In genomic region chr10:22325272-22325947, GRCh38 we compare ENCODE assay signal across 8 cellular contexts. TPM values are rescaled to one million over a fixed set of nuclear protein-coding genes. Genes with fewer than 3 reads are reported as not detected.
DNase-seq lines count a peak whose midpoint lies in the region; ATAC-seq, FAIRE-seq and TF ChIP-seq lines count a peak whose summit lies in the region.

No MANE protein-coding gene starts in this region.

- peaks cover 32% of the 10 kb centered on the region for H3K4me1 Mint-ChIP-seq in activated CD8-positive, alpha-beta T cell treated with anti-CD3 and anti-CD28 coated beads for 36 hours (ENCODE audit: low read depth)

- peaks cover 24% of the 10 kb centered on the region for H3K4me1 ChIP-seq in A549
- H3K4me1 ChIP-seq in ectodermal cell (ENCODE audit: control insufficient read depth, insufficient read depth, low read length), result peaks cover 28% of the 10 kb centered on the region
- H3K4me1 ChIP-seq in right lobe of liver, result peaks cover 0 to 28% (median 0%) of the 10 kb centered on the region in 4 donors

- intact Hi-C loops in activated CD8-positive, alpha-beta T cell treated with anti-CD3 and anti-CD28 coated beads for 36 hours (cut with micrococcal nuclease), result no loop called here
- intact Hi-C loops in right lobe of liver (cut with DNase I), result no loop called here

- FAIRE-seq in A549 (lab: Jason Lieb, UNC), result no peak

- TF ChIP-seq CTCF in A549 (IDR thresholded peaks at IDR 0.05) (no peak), right lobe of liver (IDR thresholded peaks at IDR 0.05) (no peak)
- TF ChIP-seq CTCF in activated CD8-positive, alpha-beta T cell treated with anti-CD3 and anti-CD28 coated beads for 36 hours (IDR thresholded peaks at IDR 0.05), result no peak

- H3K9me3 ChIP-seq in A549, result no peaks in the 10 kb centered on the region
- no peaks in the 10 kb centered on the region for H3K9me3 ChIP-seq in ectodermal cell (ENCODE audit: control insufficient read depth, low read length)
- H3K9me3 ChIP-seq in right lobe of liver, result no peaks in the 10 kb centered on the region

- H3K36me3 Mint-ChIP-seq in activated CD8-positive, alpha-beta T cell treated with anti-CD3 and anti-CD28 coated beads for 36 hours (ENCODE audit: low read depth), result peaks cover 21% of the 10 kb centered on the region

- H3K9me3 Mint-ChIP-seq in activated CD8-positive, alpha-beta T cell treated with anti-CD3 and anti-CD28 coated beads for 36 hours, result peaks cover 3% of the 10 kb centered on the region

- H3K27ac ChIP-seq in A549 (peak overlapping the region; percentile 65 to 89), ectodermal cell (ENCODE audit: insufficient read depth, low read depth, low read length, poor library complexity, severe bottlenecking) (no peak overlapping the region), right lobe of liver (peak overlapping the region; percentile 39 to 46 (median 39))

- H3K4me3 Mint-ChIP-seq in activated CD8-positive, alpha-beta T cell treated with anti-CD3 and anti-CD28 coated beads for 36 hours, result peak overlapping the region; percentile 90

- H3K27me3 Mint-ChIP-seq in activated CD8-positive, alpha-beta T cell treated with anti-CD3 and anti-CD28 coated beads for 36 hours, result peaks cover 41% of the 10 kb centered on the region

- POLR2A ChIA-PET in A549 (lab: Yijun Ruan, JAX), result interaction anchor here (1.1 to 2.0 kb wide), 2 partner anchors 9 to 15 kb away, joined by 5 read pairs; partner anchors contain the start of gene COMMD3
- POLR2A ChIA-PET in activated CD8-positive, alpha-beta T cell treated with anti-CD3 and anti-CD28 coated beads for 36 hours (lab: Charles Lee), result interaction anchor here (1.3 to 2.1 kb wide), 3 partner anchors 7 to 19 kb away, joined by 4 to 6 read pairs (median 4); partner anchors contain the start of genes COMMD3 and SPAG6

- DNase-seq in A549 (ENCODE audit: low read depth in 1 of 2, low spot score in 1 of 2), result peak; percentile 57 to 87
- DNase-seq in NCI-H345 treated with DMSO at 0.1 percent for 48 hours (lab: John Stamatoyannopoulos, UW; ENCODE audit: unreplicated experiment), result peak; percentile 53
- peak; percentile 79 for DNase-seq in activated CD8-positive, alpha-beta T cell treated with anti-CD3 and anti-CD28 coated beads for 36 hours
- DNase-seq in right lobe of liver, result peak; percentile 81 to 85 (median 83)
- peak; percentile 56 for DNase-seq in stimulated activated CD8-positive, alpha-beta memory T cell treated with anti-CD3 and anti-CD28 coated beads, Interleukin-4, amount 100 ng/mL, for 24 hours (ENCODE audit: low read depth)

- H3K36me3 ChIP-seq in ectodermal cell (ENCODE audit: control insufficient read depth, insufficient read depth, low read length) (peaks cover 9% of the 10 kb centered on the region), right lobe of liver (peaks cover 0 to 20% (median 10%) of the 10 kb centered on the region in 4 donors)

- peak overlapping the region; percentile 57 for H3K4me3 ChIP-seq in A549
- H3K4me3 ChIP-seq in ectodermal cell (ENCODE audit: insufficient read depth, low read depth, low read length), result peak overlapping the region; percentile 54
- peak overlapping the region; percentile 55 to 70 (median 59) for H3K4me3 ChIP-seq in right lobe of liver

- TF ChIP-seq POLR2A in A549 (IDR thresholded peaks at IDR 0.05; ENCODE audit: low read length) (no peak; the same call in 1 of the 2 replicates), right lobe of liver (IDR thresholded peaks at IDR 0.05) (peak; percentile 16)

- peak overlapping the region; percentile 4 for H3K27ac Mint-ChIP-seq in activated CD8-positive, alpha-beta T cell treated with anti-CD3 and anti-CD28 coated beads for 36 hours

- ATAC-seq in A549, result peak; percentile 76 to 82
- peak; percentile 47 for ATAC-seq in GM18511 (IDR thresholded peaks at IDR 0.05; ENCODE audit: unreplicated experiment)
- peak; percentile 36 for ATAC-seq in HG02938 (IDR thresholded peaks at IDR 0.05; ENCODE audit: unreplicated experiment)
- ATAC-seq in activated CD8-positive, alpha-beta T cell treated with anti-CD3 and anti-CD28 coated beads for 36 hours, result peak; percentile 58
- ATAC-seq in right lobe of liver, result peak; percentile 55 to 69 (median 68)

- CTCF ChIA-PET in A549 (lab: Yijun Ruan, JAX), result interaction anchor here (1.7 kb wide), 1 partner anchor 322 kb away, joined by 3 read pairs; no protein-coding TSS in a partner anchor
- CTCF ChIA-PET in activated CD8-positive, alpha-beta T cell treated with anti-CD3 and anti-CD28 coated beads for 36 hours (lab: Charles Lee), result interaction anchor here (1.7 kb wide), 1 partner anchor 9 kb away, joined by 4 read pairs; the partner anchor contains the start of gene COMMD3

- TF ChIP-seq RAD21 in A549 (conservative IDR thresholded peaks at IDR 0.05 in 1 of 2, IDR thresholded peaks at IDR 0.05 in 1 of 2), result 0 out of 5 replicates have a peak, but pooled peaks of 1 of the 2 experiments have one; percentile 17

- peak overlapping the region; percentile 86 for H3K4me2 ChIP-seq in A549

- no peak for TF ChIP-seq EP300 in A549 (IDR thresholded peaks at IDR 0.05)

- under 1% methylated on average over 33 of the region's 82 CpGs for WGBS in A549 (ENCODE audit: missing lambda C conversion rate)
- WGBS in ectodermal cell, 2 experiments, result 0% methylated on average over 82 of the region's 82 CpGs
- WGBS in right lobe of liver (ENCODE audit: insufficient coverage, low coverage, low lambda C conversion rate, missing lambda C conversion rate), result 1% methylated on average over 13 of the region's 82 CpGs

- peaks cover 55% of the 10 kb centered on the region for H3K27me3 ChIP-seq in ectodermal cell (ENCODE audit: control insufficient read depth, insufficient read depth, low read length, poor library complexity, severe bottlenecking)
- H3K27me3 ChIP-seq in right lobe of liver, result no peaks in the 10 kb centered on the region

TF ChIP-seq in A549, 52 proteins besides CTCF, POLR2A, EP300 and RAD21:
- TF ChIP-seq ESRRA (IDR thresholded peaks at IDR 0.05; ENCODE audit: borderline replicate concordance, low read length), result no peak
- no peak for TF ChIP-seq RARB (CRISPR knock-in tag; IDR thresholded peaks at IDR 0.05)
- peak; percentile 16; the same call in 1 of the 2 replicates for TF ChIP-seq PHF8 (IDR thresholded peaks at IDR 0.05; ENCODE audit: borderline replicate concordance, low read depth)
- peak in 1 of 2 experiments; percentile 66; a peak in 2 of 5 replicates for TF ChIP-seq JUN (IDR thresholded peaks at IDR 0.05)
- TF ChIP-seq POLR2AphosphoS2 (conservative IDR thresholded peaks at IDR 0.05; ENCODE audit: low read length), result no peak
- no peak for TF ChIP-seq BHLHE40 (IDR thresholded peaks at IDR 0.05; ENCODE audit: low read depth, low read length)
- no peak for TF ChIP-seq USF2 (IDR thresholded peaks at IDR 0.05)

RNA-seq across cellular contexts. Expression of gene BMI1, which starts 4.5 kb away (rescaled TPM):
- 64.3 and 77.3 TPM in 2 replicates for polyA plus RNA-seq in A549 (2011; rRNA removed)
- 18.5 and 19.4 TPM in 2 replicates for polyA plus RNA-seq in A549 (2012; cell fraction: cytosol; rRNA removed)
- 11.7 and 13.0 TPM in 2 replicates for polyA plus RNA-seq in A549 (2012; cell fraction: nucleus; rRNA removed)
- polyA plus RNA-seq in A549 (2017; fragmentation: RNase III; extraction: RNeasy Plus Mini Kit Qiagen cat#74134 plus additional on column Dnase treatment), result 40.7 to 50.9 TPM (median 44.4 TPM) in 3 replicates
- 48.9 and 51.1 TPM in 2 replicates for polyA minus RNA-seq in A549 (2011; rRNA and poly(A)+ RNA removed)
- 10 to 100 TPM; 38.7 to 41.4 TPM for total RNA-seq in activated CD8-positive, alpha-beta T cell treated with anti-CD3 and anti-CD28 coated beads for 36 hours
- polyA plus RNA-seq in ectodermal cell (2013, experiment 1 of 4), result 35.4 TPM
- 35.2 TPM for polyA plus RNA-seq in ectodermal cell (2013, experiment 2 of 4)
- 34.1 TPM for polyA plus RNA-seq in ectodermal cell (2013, experiment 3 of 4)
- polyA plus RNA-seq in ectodermal cell (2013, experiment 4 of 4), result 40.3 TPM
- 10 to 100 TPM; 23.7 to 36.6 (median 27.8) TPM for total RNA-seq in right lobe of liver

RNA-seq across cellular contexts. Expression of gene COMMD3, which starts 9.2 kb away (rescaled TPM):
- polyA plus RNA-seq in A549 (2011; rRNA removed) (70.2 and 70.8 TPM in 2 replicates), A549 (2017; fragmentation: RNase III; extraction: RNeasy Plus Mini Kit Qiagen cat#74134 plus additional on column Dnase treatment) (42.2 to 47.9 TPM (median 44.8 TPM) in 3 replicates)
- 16.7 and 17.7 TPM in 2 replicates for polyA plus RNA-seq in A549 (2012; cell fraction: cytosol; rRNA removed)
- 6.9 and 11.4 TPM in 2 replicates for polyA plus RNA-seq in A549 (2012; cell fraction: nucleus; rRNA removed)
- polyA minus RNA-seq in A549 (2011; rRNA and poly(A)+ RNA removed), result 6.2 and 7.2 TPM in 2 replicates
- 10 to 100 TPM; 64.7 to 68.7 TPM for total RNA-seq in activated CD8-positive, alpha-beta T cell treated with anti-CD3 and anti-CD28 coated beads for 36 hours
- polyA plus RNA-seq in ectodermal cell (2013, experiment 1 of 4), result 20.5 TPM
- polyA plus RNA-seq in ectodermal cell (2013, experiment 2 of 4), result 22.0 TPM
- 19.9 TPM for polyA plus RNA-seq in ectodermal cell (2013, experiment 3 of 4)
- 23.6 TPM for polyA plus RNA-seq in ectodermal cell (2013, experiment 4 of 4)
- total RNA-seq in right lobe of liver, result 10 to 100 TPM; 23.2 to 39.0 (median 32.0) TPM

RNA-seq across cellular contexts. Expression of gene SPAG6, which starts 19.9 kb away (rescaled TPM):
- polyA plus RNA-seq in A549 (2011; rRNA removed) (0.04 TPM in 1 of 2 replicates, not detected in the other), A549 (2017; fragmentation: RNase III; extraction: RNeasy Plus Mini Kit Qiagen cat#74134 plus additional on column Dnase treatment) (0.05 TPM in 1 of 3 replicates, not detected in the others)
- polyA plus RNA-seq in A549 (2012; cell fraction: cytosol; rRNA removed), result not detected in 2 replicates
- polyA plus RNA-seq in A549 (2012; cell fraction: nucleus; rRNA removed), result 0.05 TPM in 1 of 2 replicates, not detected in the other
- polyA minus RNA-seq in A549 (2011; rRNA and poly(A)+ RNA removed), result not detected in 2 replicates
- not detected for total RNA-seq in activated CD8-positive, alpha-beta T cell treated with anti-CD3 and anti-CD28 coated beads for 36 hours
- 2.5 TPM for polyA plus RNA-seq in ectodermal cell (2013, experiment 1 of 4)
- 3.5 TPM for polyA plus RNA-seq in ectodermal cell (2013, experiment 2 of 4)
- 2.4 TPM for polyA plus RNA-seq in ectodermal cell (2013, experiment 3 of 4)
- 3.4 TPM for polyA plus RNA-seq in ectodermal cell (2013, experiment 4 of 4)
- not detected for total RNA-seq in right lobe of liver
